12 cellular contexts compared by ENCODE assay signal in genomic region chr22:22171357-22172218, GRCh38.
DNase-seq lines count a peak whose midpoint lies in the region; ATAC-seq and TF ChIP-seq lines count a peak whose summit lies in the region.
"Had no signal": no experiment of that assay in that cellular context is flagged by ENCODE, and none has a peak within 500 bp of the region (broad histone marks: within the 10 kb centered on the region; RNA-seq: fewer than 3 reads in every experiment).

No MANE protein-coding gene starts in this region.

- POLR2A ChIA-PET in BJ (lab: Charles Lee) (no interaction called here), activated B cell treated with CpG ODN at 0.5 μM for 24 hours (lab: Charles Lee) (interaction anchor here (0.6 to 2.7 kb wide), 4 partner anchors 10 to 70 kb away, joined by 3 to 18 read pairs (median 8); no protein-coding TSS in a partner anchor)

- H3K4me3 ChIP-seq in BJ (ENCODE audit: low read depth, low read length) = no peak overlapping the region
- no peak overlapping the region for H3K4me3 ChIP-seq in HFF-Myc (replicated peaks; ENCODE audit: low read depth, low read length)
- no peak overlapping the region for H3K4me3 ChIP-seq in vagina

- no peak for ATAC-seq in activated B cell treated with CpG ODN at 0.5 μM for 24 hours (ENCODE audit: low read depth)
- peak; percentile 40 for ATAC-seq in left colon
- ATAC-seq in HG02623 (IDR thresholded peaks at IDR 0.05; ENCODE audit: unreplicated experiment) = no peak
- ATAC-seq: stimulated activated naive CD8-positive, alpha-beta T cell treated with anti-CD3 and anti-CD28 coated beads, Interleukin-15, amount 100 ng/mL, for 72 hours had no signal

- H3K4me3 Mint-ChIP-seq in activated B cell treated with CpG ODN at 0.5 μM for 24 hours = peak overlapping the region; percentile 15
- H3K4me3 Mint-ChIP-seq: stimulated activated naive CD8-positive, alpha-beta T cell treated with anti-CD3 and anti-CD28 coated beads, Interleukin-15, amount 100 ng/mL, for 72 hours had no signal

- H3K27me3 ChIP-seq in BJ (ENCODE audit: control insufficient read depth, insufficient read depth, low read length) = no peaks in the 10 kb centered on the region
- H3K27me3 ChIP-seq in vagina = no peaks in the 10 kb centered on the region

- TF ChIP-seq POLR2A in vagina (IDR thresholded peaks at IDR 0.05) = no peak

- H3K36me3 ChIP-seq in BJ (ENCODE audit: control insufficient read depth, insufficient read depth, low read length) = no peaks in the 10 kb centered on the region
- H3K36me3 ChIP-seq in vagina = no peaks in the 10 kb centered on the region

- intact Hi-C loops in activated B cell treated with CpG ODN at 0.5 μM for 24 hours (cut with micrococcal nuclease) (no loop called here), left colon (cut with DNase I, micrococcal nuclease) (no loop called here), vagina (cut with DNase I) (no loop called here)

- 0 out of 2 replicates have a peak, but pooled peaks have one; percentile 33 for TF ChIP-seq CTCF in BJ (IDR thresholded peaks at IDR 0.05; ENCODE audit: insufficient read depth, low read depth, low read length)
- TF ChIP-seq CTCF in HFF-Myc (IDR thresholded peaks at IDR 0.05; ENCODE audit: low read depth, low read length, missing control alignments) = peak; percentile 41
- no peak for TF ChIP-seq CTCF in activated B cell treated with CpG ODN at 0.5 μM for 24 hours (IDR thresholded peaks at IDR 0.05)
- no peak for TF ChIP-seq CTCF in vagina (IDR thresholded peaks at IDR 0.05)

- no peaks in the 10 kb centered on the region for H3K9me3 ChIP-seq in vagina

- no peak for DNase-seq in BJ (ENCODE audit: low read depth)
- no peak for DNase-seq in HFF-Myc (ENCODE audit: extremely low read depth, low read depth)
- no peak for DNase-seq in activated B cell treated with CpG ODN at 0.5 μM for 24 hours
- no peak for DNase-seq in left colon
- DNase-seq in vagina (ENCODE audit: extremely low spot score in 2 of 2) = no peak
- no peak for DNase-seq in DMS79 treated with DMSO at 0.1 percent for 48 hours (lab: John Stamatoyannopoulos, UW)
- DNase-seq in epidermal melanocyte (ENCODE audit: insufficient read length, low spot score) = no peak
- DNase-seq: activated CD4-positive, alpha-beta T cell treated with anti-CD3 and anti-CD28 coated beads, Interleukin-2, amount 50 U/mL, for 48 hours; aorta; DND-41; stimulated activated naive CD8-positive, alpha-beta T cell treated with anti-CD3 and anti-CD28 coated beads, Interleukin-15, amount 100 ng/mL, for 72 hours had no signal

- H3K4me1 ChIP-seq in vagina = no peaks in the 10 kb centered on the region

- no peak overlapping the region for H3K27ac ChIP-seq in vagina

- no peaks in the 10 kb centered on the region for H3K27me3 Mint-ChIP-seq in activated B cell treated with CpG ODN at 0.5 μM for 24 hours

- no peaks in the 10 kb centered on the region for H3K9me3 Mint-ChIP-seq in activated B cell treated with CpG ODN at 0.5 μM for 24 hours
- H3K9me3 Mint-ChIP-seq: stimulated activated naive CD8-positive, alpha-beta T cell treated with anti-CD3 and anti-CD28 coated beads, Interleukin-15, amount 100 ng/mL, for 72 hours had no signal

- H3K27ac Mint-ChIP-seq in activated B cell treated with CpG ODN at 0.5 μM for 24 hours = peak overlapping the region; percentile 97
- H3K27ac Mint-ChIP-seq: stimulated activated naive CD8-positive, alpha-beta T cell treated with anti-CD3 and anti-CD28 coated beads, Interleukin-15, amount 100 ng/mL, for 72 hours had no signal

- H3K36me3 Mint-ChIP-seq in activated B cell treated with CpG ODN at 0.5 μM for 24 hours (ENCODE audit: low read depth) = no peaks in the 10 kb centered on the region

- H3K4me1 Mint-ChIP-seq in activated B cell treated with CpG ODN at 0.5 μM for 24 hours = peaks cover 72% of the 10 kb centered on the region

- CTCF ChIA-PET in BJ (lab: Yijun Ruan, JAX) (interaction anchor here (1.0 to 2.3 kb wide), 4 partner anchors 9 to 24 kb away, joined by 3 to 7 read pairs (median 4); no protein-coding TSS in a partner anchor), activated B cell treated with CpG ODN at 0.5 μM for 24 hours (lab: Charles Lee) (interaction anchor here (1.2 to 7.3 kb wide), 11 partner anchors 10 to 141 kb away, joined by 3 to 43 read pairs (median 4); no protein-coding TSS in a partner anchor)

Comparison
In these comparisons a context has a peak if more than half of its experiments do, and no peak if none do; other contexts are left out.
1. CTCF ChIP-seq: peak in BJ (single experiment) and HFF-Myc (single experiment); none in activated B cell treated with CpG ODN at 0.5 μM for 24 hours (single experiment) and vagina (0 of 3).